ENCODE assay signal across 15 cellular contexts in genomic region chr11:68806931-68807844, GRCh38. TPM values are rescaled to one million over a fixed set of nuclear protein-coding genes. Genes with fewer than 3 reads are reported as not detected.
DNase-seq lines count a peak whose midpoint lies in the region; ATAC-seq and TF ChIP-seq lines count a peak whose summit lies in the region.
"Had no signal": no experiment of that assay in that cellular context is flagged by ENCODE, and none has a peak within 500 bp of the region (broad histone marks: within the 10 kb centered on the region; RNA-seq: fewer than 3 reads in every experiment).

No MANE protein-coding gene starts in this region.

- H3K4me3 ChIP-seq in adipocyte (ENCODE audit: low read length): no peak overlapping the region
- H3K4me3 ChIP-seq in fibroblast of the aortic adventitia (ENCODE audit: low read depth, low read length): no peak overlapping the region
- H3K4me3 ChIP-seq in PC-9: no peak overlapping the region
- H3K4me3 ChIP-seq: sigmoid colon had no signal

- no peak overlapping the region for H3K4me2 ChIP-seq in PC-9

- CTCF ChIA-PET in PC-9 (lab: Charles Lee): interaction anchor here (0.6 kb wide), 2 partner anchors 12 to 686 kb away, joined by 4 read pairs; no protein-coding TSS in a partner anchor

- POLR2A ChIA-PET in PC-9 (lab: Charles Lee; ENCODE audit: unreplicated experiment): interaction anchor here (0.6 to 0.7 kb wide), 2 partner anchors 43 to 696 kb away, joined by 3 to 4 read pairs; no protein-coding TSS in a partner anchor

- H2AFZ ChIP-seq in PC-9: no peak overlapping the region

- DNase-seq in GM04503 (ENCODE audit: low read depth) (peak; percentile 16), adipocyte (ENCODE audit: low read depth) (peak; percentile 61), fibroblast of the aortic adventitia (ENCODE audit: low read depth) (peak; percentile 67), PC-9 (no peak), DMS 273 (lab: John Stamatoyannopoulos, UW; ENCODE audit: unreplicated experiment) (no peak), NCI-H748 treated with DMSO at 0.1 percent for 48 hours (lab: John Stamatoyannopoulos, UW) (no peak)
- DNase-seq in stimulated activated effector memory CD8-positive, alpha-beta T cell treated with anti-CD3 and anti-CD28 coated beads, Interleukin-12 subunit alpha, Interleukin-12 subunit beta, amount 100 ng/mL, for 72 hours (ENCODE audit: low spot score in 2 of 2): no peak
- DNase-seq: activated CD4-positive, alpha-beta T cell treated with anti-CD3 and anti-CD28 coated beads, Interleukin-2, amount 10 ng/mL, durations not matched to agents 24 days and 14 days; activated effector memory CD4-positive, alpha-beta T cell treated with Interleukin-2 at 50 U/mL for 16 hours; Caco-2; left colon; naive thymus-derived CD4-positive, alpha-beta T cell; NCI-H2227 treated with DMSO at 0.1 percent for 48 hours; sigmoid colon had no signal

- ATAC-seq in stimulated activated effector memory CD8-positive, alpha-beta T cell treated with anti-CD3 and anti-CD28 coated beads, Interleukin-12 subunit alpha, Interleukin-12 subunit beta, amount 100 ng/mL, for 72 hours: no peak
- ATAC-seq: left colon; naive thymus-derived CD4-positive, alpha-beta T cell had no signal

- no TSS peak for BruUV-seq in PC-9 (replicated peaks; lab: Mats Ljungman, UMichigan)

- no peak overlapping the region for H3K4me3 Mint-ChIP-seq in stimulated activated effector memory CD8-positive, alpha-beta T cell treated with anti-CD3 and anti-CD28 coated beads, Interleukin-12 subunit alpha, Interleukin-12 subunit beta, amount 100 ng/mL, for 72 hours
- H3K4me3 Mint-ChIP-seq: activated CD4-positive, alpha-beta T cell treated with anti-CD3 and anti-CD28 coated beads, Interleukin-2, amount 10 ng/mL, durations not matched to agents 24 days and 14 days; naive thymus-derived CD4-positive, alpha-beta T cell; T-helper 1 cell treated with Interleukin-12 subunit alpha and Interleukin-12 subunit beta and Interleukin-4 antibody, amounts not matched to agents 30 μg/mL and 1 μg/mL, for 36 hours had no signal

- H3K36me3 ChIP-seq in adipocyte (ENCODE audit: control insufficient read depth, insufficient read depth, low read length, severe bottlenecking): no peaks in the 10 kb centered on the region
- H3K36me3 ChIP-seq in PC-9 (ENCODE audit: low read depth): no peaks in the 10 kb centered on the region

- no peaks in the 10 kb centered on the region for H3K79me2 ChIP-seq in PC-9 (ENCODE audit: low read depth)

- TF ChIP-seq CTCF in fibroblast of the aortic adventitia (IDR thresholded peaks at IDR 0.05; ENCODE audit: insufficient read depth, low read length) (no peak), PC-9 (conservative IDR thresholded peaks at IDR 0.05) (no peak)

- H3K9ac ChIP-seq in adipocyte (ENCODE audit: low read length): no peak overlapping the region

- H3K4me1 Mint-ChIP-seq in stimulated activated effector memory CD8-positive, alpha-beta T cell treated with anti-CD3 and anti-CD28 coated beads, Interleukin-12 subunit alpha, Interleukin-12 subunit beta, amount 100 ng/mL, for 72 hours: no peaks in the 10 kb centered on the region
- H3K4me1 Mint-ChIP-seq: activated CD4-positive, alpha-beta T cell treated with anti-CD3 and anti-CD28 coated beads, Interleukin-2, amount 10 ng/mL, durations not matched to agents 24 days and 14 days had no signal

- peaks cover 32% of the 10 kb centered on the region for H3K36me3 Mint-ChIP-seq in stimulated activated effector memory CD8-positive, alpha-beta T cell treated with anti-CD3 and anti-CD28 coated beads, Interleukin-12 subunit alpha, Interleukin-12 subunit beta, amount 100 ng/mL, for 72 hours

- H3K9me3 ChIP-seq in adipocyte (ENCODE audit: control insufficient read depth, low read length) (no peaks in the 10 kb centered on the region), PC-9 (ENCODE audit: insufficient read depth, low read depth) (no peaks in the 10 kb centered on the region)
- H3K9me3 ChIP-seq: Caco-2, sigmoid colon had no signal

- H3K4me1 ChIP-seq in adipocyte (ENCODE audit: control insufficient read depth, insufficient read depth, low read length): peaks cover 9% of the 10 kb centered on the region
- no peaks in the 10 kb centered on the region for H3K4me1 ChIP-seq in PC-9 (replicated peaks; ENCODE audit: insufficient read depth)
- H3K4me1 ChIP-seq: Caco-2 had no signal

- no peaks in the 10 kb centered on the region for H3F3A ChIP-seq in PC-9 (ENCODE audit: insufficient read depth, low read depth)

- peak overlapping the region; percentile 60 for H3K27ac Mint-ChIP-seq in stimulated activated effector memory CD8-positive, alpha-beta T cell treated with anti-CD3 and anti-CD28 coated beads, Interleukin-12 subunit alpha, Interleukin-12 subunit beta, amount 100 ng/mL, for 72 hours
- H3K27ac Mint-ChIP-seq: activated CD4-positive, alpha-beta T cell treated with anti-CD3 and anti-CD28 coated beads, Interleukin-2, amount 10 ng/mL, durations not matched to agents 24 days and 14 days; T-helper 1 cell treated with Interleukin-12 subunit alpha and Interleukin-12 subunit beta and Interleukin-4 antibody, amounts not matched to agents 30 μg/mL and 1 μg/mL, for 36 hours had no signal

- no peaks in the 10 kb centered on the region for H3K9me3 Mint-ChIP-seq in stimulated activated effector memory CD8-positive, alpha-beta T cell treated with anti-CD3 and anti-CD28 coated beads, Interleukin-12 subunit alpha, Interleukin-12 subunit beta, amount 100 ng/mL, for 72 hours
- H3K9me3 Mint-ChIP-seq: activated CD4-positive, alpha-beta T cell treated with anti-CD3 and anti-CD28 coated beads, Interleukin-2, amount 10 ng/mL, durations not matched to agents 24 days and 14 days; naive thymus-derived CD4-positive, alpha-beta T cell; T-helper 1 cell treated with Interleukin-12 subunit alpha and Interleukin-12 subunit beta and Interleukin-4 antibody, amounts not matched to agents 30 μg/mL and 1 μg/mL, for 36 hours had no signal

- H3K27me3 ChIP-seq in adipocyte (replicated peaks; ENCODE audit: control insufficient read depth, insufficient read depth, low read length) (no peaks in the 10 kb centered on the region), PC-9 (ENCODE audit: insufficient read depth, low read depth) (no peaks in the 10 kb centered on the region)
- H3K27me3 ChIP-seq: sigmoid colon had no signal

- 0 out of 2 replicates have a peak, but pooled peaks cover 9% of the 10 kb centered on the region for H4K20me1 ChIP-seq in PC-9 (ENCODE audit: insufficient read depth)

- H3K27ac ChIP-seq in PC-9: no peak overlapping the region

- intact Hi-C loops in PC-9 (cut with micrococcal nuclease; ENCODE audit: unreplicated experiment): no loop called here

- H3K9me2 ChIP-seq in PC-9 (ENCODE audit: insufficient read depth): no peaks in the 10 kb centered on the region

RNA-seq across cellular contexts. Expression of gene CPT1A, which starts 34.5 kb away (rescaled TPM):
- total RNA-seq in fibroblast of the aortic adventitia (ENCODE audit: low replicate concordance) (16.6 and 45.6 TPM in 2 replicates), PC-9 (2021) (29.7 and 36.3 TPM in 2 replicates)

RNA-seq across cellular contexts. Expression of gene TESMIN, which starts 55.9 kb away (rescaled TPM):
- total RNA-seq in fibroblast of the aortic adventitia (ENCODE audit: low replicate concordance) (1.2 TPM in 1 of 2 replicates, not detected in the other), PC-9 (2021) (23.9 and 43.3 TPM in 2 replicates)
- total RNA-seq: sigmoid colon had no signal

Comparison
In these comparisons a context has a peak if more than half of its experiments do, and no peak if none do; other contexts are left out.
1. DNase-seq: peak in GM04503 (single experiment), adipocyte (single experiment) and fibroblast of the aortic adventitia (single experiment); none in stimulated activated effector memory CD8-positive, alpha-beta T cell treated with anti-CD3 and anti-CD28 coated beads, Interleukin-12 subunit alpha, Interleukin-12 subunit beta, amount 100 ng/mL, for 72 hours (0 of 2), PC-9 (0 of 2), DMS 273 (single experiment) and NCI-H748 treated with DMSO at 0.1 percent for 48 hours (single experiment).
2. RNA of gene TESMIN, which starts 55.9 kb away (total RNA-seq): 23.9 to 43.3 TPM in PC-9; 1.2 TPM in fibroblast of the aortic adventitia; every median in the first group is over 10 times any median in the second.